25 cellular contexts compared by ENCODE assay signal in genomic region chr2:20373241-20373640, GRCh38.
"Had no signal": no experiment of that assay in that cellular context is flagged by ENCODE, and none has a peak within 500 bp of the region (broad histone marks: within the 10 kb centered on the region; RNA-seq: fewer than 3 reads in every experiment).

No MANE protein-coding gene starts in this region.

- H3K36me3 ChIP-seq: colonic mucosa, esophagus muscularis mucosa, esophagus squamous epithelium, gastrocnemius medialis, gastroesophageal sphincter, heart left ventricle, heart right ventricle had no signal

- H3K27ac Mint-ChIP-seq: dendritic cell treated with granulocyte-macrophage colony-stimulating factor and Interleukin-4, amounts not matched to agents 40 ng/mL and 50 ng/mL, for 4 days; effector memory CD8-positive, alpha-beta T cell; endodermal cell had no signal

- H3K4me1 ChIP-seq: colonic mucosa, gastrocnemius medialis had no signal

- H3K27me3 ChIP-seq: colonic mucosa, dorsolateral prefrontal cortex, esophagus muscularis mucosa, esophagus squamous epithelium, foreskin keratinocyte, gastroesophageal sphincter had no signal

- ATAC-seq: effector memory CD8-positive, alpha-beta T cell; esophagus mucosa; foreskin keratinocyte; gastrocnemius medialis; gastroesophageal sphincter; heart left ventricle; heart right ventricle had no signal

- H3K4me3 Mint-ChIP-seq: dendritic cell treated with granulocyte-macrophage colony-stimulating factor and Interleukin-4, amounts not matched to agents 40 ng/mL and 50 ng/mL, for 4 days; effector memory CD8-positive, alpha-beta T cell; endodermal cell had no signal

- H3K4me3 ChIP-seq: colonic mucosa, coronary artery, dorsolateral prefrontal cortex, esophagus muscularis mucosa, esophagus squamous epithelium, gastrocnemius medialis, gastroesophageal sphincter, heart left ventricle, heart right ventricle had no signal

- DNase-seq: colonic mucosa; cortex of kidney; dermis blood vessel endothelial cell; dorsolateral prefrontal cortex; effector CD4-positive, alpha-beta T cell; effector CD8-positive, alpha-beta T cell; effector memory CD4-positive, alpha-beta T cell; effector memory CD8-positive, alpha-beta T cell; endodermal cell; erythroblast; esophagus squamous epithelium; foreskin fibroblast; foreskin keratinocyte; foreskin melanocyte; gastrocnemius medialis; glutamatergic neuron; head of caudate nucleus; heart left ventricle; heart right ventricle had no signal

- H3K27ac ChIP-seq: colonic mucosa, coronary artery, dorsolateral prefrontal cortex, epithelial cell of prostate, esophagus muscularis mucosa, esophagus squamous epithelium, foreskin keratinocyte, gastrocnemius medialis, gastroesophageal sphincter, heart left ventricle, heart right ventricle had no signal

- H3K9me3 ChIP-seq: colonic mucosa, esophagus muscularis mucosa, esophagus squamous epithelium, gastrocnemius medialis, gastroesophageal sphincter, heart left ventricle, heart right ventricle had no signal

- H3K9me3 Mint-ChIP-seq: effector memory CD8-positive, alpha-beta T cell had no signal
